In genomic region chr17:58504826-58505351, GRCh38 we compare ENCODE assay signal across 1 cellular context.
TF ChIP-seq lines count a peak whose summit lies in the region.

No MANE protein-coding gene starts in this region.

TF ChIP-seq in GM12878, 131 proteins besides CTCF, POLR2A, EP300 and RAD21 (continued from another document and continues in another):
- TF ChIP-seq, protein P1, sequence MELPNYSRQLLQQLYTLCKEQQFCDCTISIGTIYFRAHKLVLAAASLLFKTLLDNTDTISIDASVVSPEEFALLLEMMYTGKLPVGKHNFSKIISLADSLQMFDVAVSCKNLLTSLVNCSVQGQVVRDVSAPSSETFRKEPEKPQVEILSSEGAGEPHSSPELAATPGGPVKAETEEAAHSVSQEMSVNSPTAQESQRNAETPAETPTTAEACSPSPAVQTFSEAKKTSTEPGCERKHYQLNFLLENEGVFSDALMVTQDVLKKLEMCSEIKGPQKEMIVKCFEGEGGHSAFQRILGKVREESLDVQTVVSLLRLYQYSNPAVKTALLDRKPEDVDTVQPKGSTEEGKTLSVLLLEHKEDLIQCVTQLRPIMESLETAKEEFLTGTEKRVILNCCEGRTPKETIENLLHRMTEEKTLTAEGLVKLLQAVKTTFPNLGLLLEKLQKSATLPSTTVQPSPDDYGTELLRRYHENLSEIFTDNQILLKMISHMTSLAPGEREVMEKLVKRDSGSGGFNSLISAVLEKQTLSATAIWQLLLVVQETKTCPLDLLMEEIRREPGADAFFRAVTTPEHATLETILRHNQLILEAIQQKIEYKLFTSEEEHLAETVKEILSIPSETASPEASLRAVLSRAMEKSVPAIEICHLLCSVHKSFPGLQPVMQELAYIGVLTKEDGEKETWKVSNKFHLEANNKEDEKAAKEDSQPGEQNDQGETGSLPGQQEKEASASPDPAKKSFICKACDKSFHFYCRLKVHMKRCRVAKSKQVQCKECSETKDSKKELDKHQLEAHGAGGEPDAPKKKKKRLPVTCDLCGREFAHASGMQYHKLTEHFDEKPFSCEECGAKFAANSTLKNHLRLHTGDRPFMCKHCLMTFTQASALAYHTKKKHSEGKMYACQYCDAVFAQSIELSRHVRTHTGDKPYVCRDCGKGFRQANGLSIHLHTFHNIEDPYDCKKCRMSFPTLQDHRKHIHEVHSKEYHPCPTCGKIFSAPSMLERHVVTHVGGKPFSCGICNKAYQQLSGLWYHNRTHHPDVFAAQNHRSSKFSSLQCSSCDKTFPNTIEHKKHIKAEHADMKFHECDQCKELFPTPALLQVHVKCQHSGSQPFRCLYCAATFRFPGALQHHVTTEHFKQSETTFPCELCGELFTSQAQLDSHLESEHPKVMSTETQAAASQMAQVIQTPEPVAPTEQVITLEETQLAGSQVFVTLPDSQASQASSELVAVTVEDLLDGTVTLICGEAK (IDR thresholded peaks at IDR 0.05; ENCODE audit: borderline replicate concordance) = no peak
- TF ChIP-seq ZNF217 (IDR thresholded peaks at IDR 0.05) (no peak), ATF3 (IDR thresholded peaks at IDR 0.05; ENCODE audit: borderline replicate concordance, extremely low read depth, low read depth, low read length) (no peak), HDAC2 (IDR thresholded peaks at IDR 0.05) (no peak), PAX8 (IDR thresholded peaks at IDR 0.05) (no peak), SMAD5 (IDR thresholded peaks at IDR 0.05; ENCODE audit: low read depth) (no peak), JUNB (IDR thresholded peaks at IDR 0.05) (no peak), KDM1A (IDR thresholded peaks at IDR 0.05; ENCODE audit: borderline replicate concordance) (no peak), SIX5 (IDR thresholded peaks at IDR 0.05; ENCODE audit: low read depth, low read length, severe bottlenecking) (no peak), ZNF622 (IDR thresholded peaks at IDR 0.05) (no peak), CEBPB (IDR thresholded peaks at IDR 0.05; ENCODE audit: borderline replicate concordance in 1 of 2, low read depth in 2 of 2, low read length in 2 of 2) (no peak), JUND (IDR thresholded peaks at IDR 0.05; ENCODE audit: low read depth, low read length) (no peak), ZZZ3 (IDR thresholded peaks at IDR 0.05; ENCODE audit: control insufficient read depth, insufficient read length, low read depth) (no peak), RELA (IDR thresholded peaks at IDR 0.05; ENCODE audit: borderline replicate concordance, partially characterized antibody) (no peak), SRF (IDR thresholded peaks at IDR 0.05; ENCODE audit: low read depth in 2 of 2, low read length in 2 of 2) (no peak), FOXK2 (IDR thresholded peaks at IDR 0.05) (no peak), ZSCAN29 (IDR thresholded peaks at IDR 0.05) (no peak), MTA2 (IDR thresholded peaks at IDR 0.05; ENCODE audit: low read depth) (peak; percentile 67), MLLT1 (IDR thresholded peaks at IDR 0.05) (peak; percentile 76), MYB (IDR thresholded peaks at IDR 0.05; ENCODE audit: borderline replicate concordance, low read depth, low read length) (no peak), SMARCA5 (IDR thresholded peaks at IDR 0.05) (no peak), CHD2 (IDR thresholded peaks at IDR 0.05; ENCODE audit: borderline replicate concordance, low read depth, low read length) (no peak; the same call in 1 of the 2 replicates), YY1 (IDR thresholded peaks at IDR 0.05; ENCODE audit: low read depth, low read length) (peak; percentile 82), E2F4 (IDR thresholded peaks at IDR 0.05; ENCODE audit: low read depth, low read length) (no peak), HDAC6 (IDR thresholded peaks at IDR 0.05; ENCODE audit: unreplicated experiment) (no peak), BMI1 (IDR thresholded peaks at IDR 0.05; ENCODE audit: borderline replicate concordance) (no peak), IRF4 (IDR thresholded peaks at IDR 0.05; ENCODE audit: low read depth, low read length) (peak; percentile 97), NRF1 (conservative IDR thresholded peaks at IDR 0.05; ENCODE audit: low read depth, low read length) (no peak), CBX5 (IDR thresholded peaks at IDR 0.05; ENCODE audit: low read depth) (no peak), ZNF384 (IDR thresholded peaks at IDR 0.05; ENCODE audit: borderline replicate concordance, low read depth, low read length) (no peak), PAX5 (IDR thresholded peaks at IDR 0.05; ENCODE audit: borderline replicate concordance, low read depth, low read length) (peak; percentile 13; the same call in 1 of the 2 replicates), BACH1 (IDR thresholded peaks at IDR 0.05; ENCODE audit: borderline replicate concordance) (no peak; the same call in 1 of the 2 replicates), SP1 (IDR thresholded peaks at IDR 0.05; ENCODE audit: low read depth, low read length) (no peak), SMAD1 (IDR thresholded peaks at IDR 0.05; ENCODE audit: low read depth, partially characterized antibody) (no peak), RCOR1 (conservative IDR thresholded peaks at IDR 0.05; ENCODE audit: low read depth, low read length) (no peak), RBBP5 (conservative IDR thresholded peaks at IDR 0.05) (no peak), MTA3 (IDR thresholded peaks at IDR 0.05; ENCODE audit: borderline replicate concordance, low read length) (0 out of 2 replicates have a peak, but pooled peaks have one; percentile 49), BRCA1 (IDR thresholded peaks at IDR 0.05; ENCODE audit: low read depth, low read length) (no peak), NR2C1 (IDR thresholded peaks at IDR 0.05) (no peak), FOS (IDR thresholded peaks at IDR 0.05; ENCODE audit: borderline replicate concordance, extremely low read depth, insufficient read length) (no peak), PML (IDR thresholded peaks at IDR 0.05; ENCODE audit: low read length) (peak; percentile 54; the same call in 1 of the 2 replicates), CBX3 (IDR thresholded peaks at IDR 0.05; ENCODE audit: borderline replicate concordance, low read depth) (no peak), WRNIP1 (IDR thresholded peaks at IDR 0.05; ENCODE audit: borderline replicate concordance, low read depth, low read length) (no peak), CEBPZ (IDR thresholded peaks at IDR 0.05; ENCODE audit: low read depth, low read length) (no peak), BCL11A (IDR thresholded peaks at IDR 0.05; ENCODE audit: low read depth, low read length) (no peak), EZH2 (IDR thresholded peaks at IDR 0.05; ENCODE audit: borderline replicate concordance, control insufficient read depth, low read depth, low read length) (no peak), STAT3 (IDR thresholded peaks at IDR 0.05; ENCODE audit: low read depth, low read length) (0 out of 2 replicates have a peak, but pooled peaks have one; percentile 17), ATF7 (IDR thresholded peaks at IDR 0.05; ENCODE audit: low read depth) (0 out of 2 replicates have a peak, but pooled peaks have one; percentile 10), CBFB (IDR thresholded peaks at IDR 0.05; ENCODE audit: low read depth) (no peak)
- TF ChIP-seq, protein P2, sequence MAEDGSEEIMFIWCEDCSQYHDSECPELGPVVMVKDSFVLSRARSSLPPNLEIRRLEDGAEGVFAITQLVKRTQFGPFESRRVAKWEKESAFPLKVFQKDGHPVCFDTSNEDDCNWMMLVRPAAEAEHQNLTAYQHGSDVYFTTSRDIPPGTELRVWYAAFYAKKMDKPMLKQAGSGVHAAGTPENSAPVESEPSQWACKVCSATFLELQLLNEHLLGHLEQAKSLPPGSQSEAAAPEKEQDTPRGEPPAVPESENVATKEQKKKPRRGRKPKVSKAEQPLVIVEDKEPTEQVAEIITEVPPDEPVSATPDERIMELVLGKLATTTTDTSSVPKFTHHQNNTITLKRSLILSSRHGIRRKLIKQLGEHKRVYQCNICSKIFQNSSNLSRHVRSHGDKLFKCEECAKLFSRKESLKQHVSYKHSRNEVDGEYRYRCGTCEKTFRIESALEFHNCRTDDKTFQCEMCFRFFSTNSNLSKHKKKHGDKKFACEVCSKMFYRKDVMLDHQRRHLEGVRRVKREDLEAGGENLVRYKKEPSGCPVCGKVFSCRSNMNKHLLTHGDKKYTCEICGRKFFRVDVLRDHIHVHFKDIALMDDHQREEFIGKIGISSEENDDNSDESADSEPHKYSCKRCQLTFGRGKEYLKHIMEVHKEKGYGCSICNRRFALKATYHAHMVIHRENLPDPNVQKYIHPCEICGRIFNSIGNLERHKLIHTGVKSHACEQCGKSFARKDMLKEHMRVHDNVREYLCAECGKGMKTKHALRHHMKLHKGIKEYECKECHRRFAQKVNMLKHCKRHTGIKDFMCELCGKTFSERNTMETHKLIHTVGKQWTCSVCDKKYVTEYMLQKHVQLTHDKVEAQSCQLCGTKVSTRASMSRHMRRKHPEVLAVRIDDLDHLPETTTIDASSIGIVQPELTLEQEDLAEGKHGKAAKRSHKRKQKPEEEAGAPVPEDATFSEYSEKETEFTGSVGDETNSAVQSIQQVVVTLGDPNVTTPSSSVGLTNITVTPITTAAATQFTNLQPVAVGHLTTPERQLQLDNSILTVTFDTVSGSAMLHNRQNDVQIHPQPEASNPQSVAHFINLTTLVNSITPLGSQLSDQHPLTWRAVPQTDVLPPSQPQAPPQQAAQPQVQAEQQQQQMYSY (CRISPR knock-in tag; IDR thresholded peaks at IDR 0.05) = no peak
- TF ChIP-seq, protein P3, sequence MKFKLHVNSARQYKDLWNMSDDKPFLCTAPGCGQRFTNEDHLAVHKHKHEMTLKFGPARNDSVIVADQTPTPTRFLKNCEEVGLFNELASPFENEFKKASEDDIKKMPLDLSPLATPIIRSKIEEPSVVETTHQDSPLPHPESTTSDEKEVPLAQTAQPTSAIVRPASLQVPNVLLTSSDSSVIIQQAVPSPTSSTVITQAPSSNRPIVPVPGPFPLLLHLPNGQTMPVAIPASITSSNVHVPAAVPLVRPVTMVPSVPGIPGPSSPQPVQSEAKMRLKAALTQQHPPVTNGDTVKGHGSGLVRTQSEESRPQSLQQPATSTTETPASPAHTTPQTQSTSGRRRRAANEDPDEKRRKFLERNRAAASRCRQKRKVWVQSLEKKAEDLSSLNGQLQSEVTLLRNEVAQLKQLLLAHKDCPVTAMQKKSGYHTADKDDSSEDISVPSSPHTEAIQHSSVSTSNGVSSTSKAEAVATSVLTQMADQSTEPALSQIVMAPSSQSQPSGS (IDR thresholded peaks at IDR 0.05; ENCODE audit: low read length) = peak; percentile 24; the same call in 1 of the 2 replicates
- TF ChIP-seq, protein P4, sequence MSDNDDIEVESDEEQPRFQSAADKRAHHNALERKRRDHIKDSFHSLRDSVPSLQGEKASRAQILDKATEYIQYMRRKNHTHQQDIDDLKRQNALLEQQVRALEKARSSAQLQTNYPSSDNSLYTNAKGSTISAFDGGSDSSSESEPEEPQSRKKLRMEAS (IDR thresholded peaks at IDR 0.05; ENCODE audit: low read depth, low read length) = no peak
